39 cellular contexts compared by ENCODE assay signal in the genomic region with DNA sequence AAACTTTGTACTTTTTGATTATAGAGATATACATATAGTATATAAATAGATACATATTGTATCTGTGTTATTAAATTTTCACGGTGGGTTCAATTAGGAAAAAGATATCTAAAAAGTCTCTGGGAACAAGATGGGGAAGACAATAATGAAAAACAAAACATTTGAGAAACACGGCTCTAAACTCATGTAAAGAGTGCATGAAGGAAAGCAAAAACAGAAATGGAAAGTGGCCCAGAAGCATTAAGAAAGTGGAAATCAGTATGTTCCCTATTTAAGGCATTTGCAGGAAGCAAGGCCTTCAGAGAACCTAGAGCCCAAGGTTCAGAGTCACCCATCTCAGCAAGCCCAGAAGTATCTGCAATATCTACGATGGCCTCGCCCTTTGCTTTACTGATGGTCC. TPM values are rescaled to one million over a fixed set of nuclear protein-coding genes. Genes with fewer than 3 reads are reported as not detected.
"Had no signal": no experiment of that assay in that cellular context is flagged by ENCODE, and none has a peak within 500 bp of the region (broad histone marks: within the 10 kb centered on the region; RNA-seq: fewer than 3 reads in every experiment).

IFNA1 (plus strand) TSS at position 301 of the 400 bp plus-strand sequence; CDS start at position 370, 69 bp downstream.

- H3K27ac ChIP-seq: KMS-11 had no signal

- H3K36me3 ChIP-seq: MG63 had no signal

- DNase-seq: Karpas-422, Kasumi-1, MG63, MM.1S, NCI-H1048, NCI-H1092, NCI-H1092 treated with DMSO at 0.1 percent for 48 hours, NCI-H1105, NCI-H1105 treated with DMSO at 0.1 percent for 48 hours, NCI-H1417, NCI-H1417 treated with DMSO at 0.1 percent for 48 hours, NCI-H1436, NCI-H1436 treated with DMSO at 0.1 percent for 48 hours, NCI-H146, NCI-H1694, NCI-H1694 treated with DMSO at 0.1 percent for 48 hours, NCI-H187, NCI-H187 treated with DMSO at 0.1 percent for 48 hours, NCI-H1930, NCI-H2029, NCI-H2029 treated with DMSO at 0.1 percent for 48 hours, NCI-H2081, NCI-H2081 treated with DMSO at 0.1 percent for 48 hours, NCI-H2107, NCI-H2171, NCI-H2171 treated with DMSO at 0.1 percent for 48 hours, NCI-H2227 treated with DMSO at 0.1 percent for 48 hours, NCI-H226, NCI-H345, NCI-H446, NCI-H446 treated with DMSO at 0.1 percent for 48 hours, NCI-H510A, NCI-H510A treated with DMSO at 0.1 percent for 48 hours, NCI-H524 had no signal

- H3K4me3 ChIP-seq: MG63 had no signal

RNA-seq across cellular contexts. Expression of gene IFNA1, which starts in this region (rescaled TPM):
- total RNA-seq: LHCN-M2, M059J, MCF 10A, NCI-H460 had no signal
